ENCODE assay signal across 18 cellular contexts in the genomic region with DNA sequence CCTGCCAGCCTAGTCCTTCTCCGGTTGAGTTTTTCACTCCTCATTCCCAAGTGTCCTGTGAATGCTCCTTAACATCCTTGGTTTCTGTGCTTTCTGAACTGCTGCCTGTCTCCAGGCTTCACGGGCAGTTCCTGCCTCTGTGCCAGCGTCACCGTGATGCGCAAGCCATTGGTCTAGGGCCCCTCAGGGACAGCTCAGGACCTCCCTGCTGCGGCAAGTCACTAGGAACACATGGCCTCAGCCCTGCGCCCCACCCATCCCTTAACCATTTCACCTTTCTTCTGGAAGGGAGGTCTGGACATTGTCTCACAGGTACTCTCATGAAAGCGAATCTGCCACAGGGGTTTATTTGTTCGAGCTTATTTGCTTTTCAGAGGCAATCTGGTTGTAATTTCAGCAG.
DNase-seq lines count a peak whose midpoint lies in the region; ATAC-seq and TF ChIP-seq lines count a peak whose summit lies in the region.
"Had no signal": no experiment of that assay in that cellular context is flagged by ENCODE, and none has a peak within 500 bp of the region (broad histone marks: within the 10 kb centered on the region; RNA-seq: fewer than 3 reads in every experiment).

No MANE protein-coding gene starts in this region.

- no peak for ATAC-seq in HG03520 (IDR thresholded peaks at IDR 0.05; ENCODE audit: unreplicated experiment)
- ATAC-seq in stimulated activated naive CD8-positive, alpha-beta T cell treated with anti-CD3 and anti-CD28 coated beads, Interleukin-15, amount 100 ng/mL, for 72 hours, result no peak
- ATAC-seq: CD8-positive, alpha-beta T cell; SK-N-SH treated with all-trans-retinoic acid at 6 μM for 48 hours; T-cell had no signal

- H3K36me3 Mint-ChIP-seq in type B pancreatic cell, result no peaks in the 10 kb centered on the region
- H3K36me3 Mint-ChIP-seq: CD8-positive, alpha-beta T cell; IgD-negative memory B cell; T-cell had no signal

- DNase-seq in NCI-H187 (lab: John Stamatoyannopoulos, UW) (peak; percentile 24 to 69), NCI-H187 treated with DMSO at 0.1 percent for 48 hours (lab: John Stamatoyannopoulos, UW) (no peak), NCI-H748 (lab: John Stamatoyannopoulos, UW; ENCODE audit: unreplicated experiment) (peak; percentile 74), islet precursor cell (peak; percentile 55), type B pancreatic cell (ENCODE audit: extremely low spot score, unreplicated experiment) (no peak), Ammon's horn (ENCODE audit: low spot score) (no peak)
- DNase-seq in stimulated activated naive CD8-positive, alpha-beta T cell treated with anti-CD3 and anti-CD28 coated beads, Interleukin-15, amount 100 ng/mL, for 72 hours, result no peak
- DNase-seq: Calu3; CD8-positive, alpha-beta T cell; Karpas-422; NCI-H1436 treated with DMSO at 0.1 percent for 48 hours; NCI-H446; NCI-H526 treated with DMSO at 0.1 percent for 48 hours; SHP77; T-cell had no signal

- H3K4me1 Mint-ChIP-seq in type B pancreatic cell (ENCODE audit: unreplicated experiment), result peaks cover 39% of the 10 kb centered on the region
- no peaks in the 10 kb centered on the region for H3K4me1 Mint-ChIP-seq in stimulated activated naive CD8-positive, alpha-beta T cell treated with anti-CD3 and anti-CD28 coated beads, Interleukin-15, amount 100 ng/mL, for 72 hours

- peak overlapping the region; percentile 50 for H3K27ac Mint-ChIP-seq in type B pancreatic cell
- H3K27ac Mint-ChIP-seq in stimulated activated naive CD8-positive, alpha-beta T cell treated with anti-CD3 and anti-CD28 coated beads, Interleukin-15, amount 100 ng/mL, for 72 hours, result no peak overlapping the region
- H3K27ac Mint-ChIP-seq: CD8-positive, alpha-beta T cell; IgD-negative memory B cell; T-cell had no signal

- no peak for TF ChIP-seq CTCF in type B pancreatic cell (conservative IDR thresholded peaks at IDR 0.05)

- no peaks in the 10 kb centered on the region for H3K9me3 Mint-ChIP-seq in type B pancreatic cell
- no peaks in the 10 kb centered on the region for H3K9me3 Mint-ChIP-seq in stimulated activated naive CD8-positive, alpha-beta T cell treated with anti-CD3 and anti-CD28 coated beads, Interleukin-15, amount 100 ng/mL, for 72 hours
- H3K9me3 Mint-ChIP-seq: CD8-positive, alpha-beta T cell; IgD-negative memory B cell; T-cell had no signal

- H3K4me3 Mint-ChIP-seq in type B pancreatic cell, result peak overlapping the region; percentile 15
- H3K4me3 Mint-ChIP-seq in stimulated activated naive CD8-positive, alpha-beta T cell treated with anti-CD3 and anti-CD28 coated beads, Interleukin-15, amount 100 ng/mL, for 72 hours, result no peak overlapping the region
- H3K4me3 Mint-ChIP-seq: CD8-positive, alpha-beta T cell; IgD-negative memory B cell; T-cell had no signal

- H3K27me3 Mint-ChIP-seq in type B pancreatic cell, result no peaks in the 10 kb centered on the region
- H3K27me3 Mint-ChIP-seq in stimulated activated naive CD8-positive, alpha-beta T cell treated with anti-CD3 and anti-CD28 coated beads, Interleukin-15, amount 100 ng/mL, for 72 hours, result peaks cover 9% of the 10 kb centered on the region
- H3K27me3 Mint-ChIP-seq: IgD-negative memory B cell had no signal

Comparison
In these comparisons a context has a peak if more than half of its experiments do, and no peak if none do; other contexts are left out.
1. DNase-seq: peak in NCI-H187 (2 of 2), NCI-H748 (single experiment) and islet precursor cell (single experiment); none in NCI-H187 treated with DMSO at 0.1 percent for 48 hours (single experiment), type B pancreatic cell (single experiment), Ammon's horn (single experiment) and stimulated activated naive CD8-positive, alpha-beta T cell treated with anti-CD3 and anti-CD28 coated beads, Interleukin-15, amount 100 ng/mL, for 72 hours (0 of 2).